ENCODE assay signal across 9 cellular contexts in the genomic region with DNA sequence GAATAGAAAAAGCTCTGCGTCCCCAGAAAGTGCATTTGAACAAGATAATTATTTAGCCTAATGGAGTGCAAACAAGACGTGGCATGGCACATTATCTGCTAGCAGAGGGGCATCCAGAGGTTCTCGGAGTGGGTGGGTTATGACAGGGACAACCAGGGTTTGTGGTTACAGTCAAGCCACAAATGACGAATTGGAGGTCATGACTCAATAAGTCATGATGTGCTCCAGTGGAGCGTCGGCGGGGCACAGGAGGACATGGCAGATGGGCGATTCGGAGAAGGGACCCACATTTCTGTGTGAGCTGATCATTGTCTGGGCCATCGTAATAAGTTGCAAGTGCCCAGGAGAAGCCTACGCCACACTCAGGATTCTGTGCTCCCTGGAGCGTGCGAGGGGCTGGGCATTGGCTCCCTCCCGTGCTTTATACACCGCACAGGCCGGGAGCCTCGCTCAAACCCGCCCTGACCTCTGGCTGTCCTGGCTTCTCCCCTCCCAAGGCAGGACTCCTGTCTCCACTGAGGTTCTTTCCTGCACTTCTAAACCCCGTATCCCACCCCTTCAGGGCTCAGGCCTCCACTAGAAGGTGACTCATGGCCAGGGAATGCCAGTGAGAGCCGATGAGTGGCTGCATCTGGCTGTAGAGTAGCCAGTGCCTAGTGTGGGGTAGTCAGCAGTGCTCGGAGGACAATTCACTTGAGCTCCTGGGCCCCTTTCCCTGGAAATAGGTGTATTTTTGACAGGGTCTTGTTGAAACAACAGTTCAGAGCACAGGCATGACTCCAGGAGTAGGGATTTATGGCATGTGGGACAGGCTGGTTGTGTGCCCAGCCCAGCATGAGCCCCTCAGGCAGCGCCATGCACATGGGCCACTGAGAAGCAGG.
A peak's percentile ranks its signal among the peaks of the same experiment; 100 is the strongest.
DNase-seq lines count a peak whose midpoint lies in the region; ATAC-seq, FAIRE-seq and TF ChIP-seq lines count a peak whose summit lies in the region.
"Had no signal": no experiment of that assay in that cellular context is flagged by ENCODE, and none has a peak within 500 bp of the region (broad histone marks: within the 10 kb centered on the region; RNA-seq: fewer than 3 reads in every experiment).

No MANE protein-coding gene starts in this region.

- in situ Hi-C loops in astrocyte of the cerebellum (cut with HindIII; ENCODE audit: low sequenced_read_pairs) = loop anchor here (25.0 kb wide), 1 partner anchor 185 kb away; no protein-coding TSS in a partner anchor

- peak; percentile 39 for FAIRE-seq in A549 (lab: Jason Lieb, UNC)

- 67% methylated on average over 22 of the region's 22 CpGs for WGBS in A549 (ENCODE audit: missing lambda C conversion rate)

- no peak for TF ChIP-seq CTCF in A549 (IDR thresholded peaks at IDR 0.05)
- no peak for TF ChIP-seq CTCF in HEK293 (tag by site-specific recombination; IDR thresholded peaks at IDR 0.05)
- no peak for TF ChIP-seq CTCF in astrocyte of the cerebellum (IDR thresholded peaks at IDR 0.05; ENCODE audit: low read depth, low read length, missing control alignments)
- TF ChIP-seq CTCF in lower lobe of right lung (IDR thresholded peaks at IDR 0.05) = no peak

- H3K36me3 ChIP-seq in HEK293 (ENCODE audit: control insufficient read depth in 2 of 2, insufficient read depth in 1 of 2, low read length in 2 of 2) (peaks cover 0 to 11% of the 10 kb centered on the region in 2 experiments; a peak in 1 of 3 replicates), lower lobe of right lung (peaks cover 91% of the 10 kb centered on the region)

- no peak for TF ChIP-seq RAD21 in A549 (conservative IDR thresholded peaks at IDR 0.05 in 1 of 2, IDR thresholded peaks at IDR 0.05 in 1 of 2)

- H3K9me3 ChIP-seq in A549 (no peaks in the 10 kb centered on the region), HEK293 (ENCODE audit: control insufficient read depth, insufficient read depth, low read depth, low read length) (no peaks in the 10 kb centered on the region), lower lobe of right lung (no peaks in the 10 kb centered on the region)

- TF ChIP-seq EP300 in A549 (IDR thresholded peaks at IDR 0.05) = no peak

- TF ChIP-seq POLR2A in A549 (IDR thresholded peaks at IDR 0.05; ENCODE audit: low read length) = no peak

- H3K27ac ChIP-seq in A549 (peak overlapping the region; percentile 23 to 66; a peak in 3 of 6 replicates), HEK293 (ENCODE audit: extremely low read depth, low read depth, low read length) (peak overlapping the region; percentile 17; the same call in 1 of the 2 replicates), lower lobe of right lung (peak overlapping the region; percentile 54)

- peak overlapping the region; percentile 46 for H3K4me2 ChIP-seq in A549

- POLR2A ChIA-PET in A549 (lab: Yijun Ruan, JAX) = no interaction called here
- POLR2A ChIA-PET in HEK293 (lab: Yijun Ruan, JAX) = interaction anchor here (0.7 kb wide), 1 partner anchor 33 kb away, joined by 3 read pairs; no protein-coding TSS in a partner anchor

- CTCF ChIA-PET in A549 (lab: Yijun Ruan, JAX) (interaction anchor here (1.2 to 4.4 kb wide), 6 partner anchors 10 to 269 kb away, joined by 3 to 19 read pairs (median 4); no protein-coding TSS in a partner anchor), HEK293 (lab: Yijun Ruan, JAX) (interaction anchor here (0.6 to 1.3 kb wide), 6 partner anchors 8 to 269 kb away, joined by 3 to 4 read pairs (median 4); no protein-coding TSS in a partner anchor)

- H3K4me3 ChIP-seq in A549 = no peak overlapping the region
- no peak overlapping the region for H3K4me3 ChIP-seq in HEK293 (ENCODE audit: low read depth, low read length)
- no peak overlapping the region for H3K4me3 ChIP-seq in astrocyte of the cerebellum (ENCODE audit: low read depth, low read length)
- H3K4me3 ChIP-seq in lower lobe of right lung = no peak overlapping the region

- intact Hi-C loops in lower lobe of right lung (cut with DNase I) = no loop called here
- intact Hi-C loops in posterior cingulate gyrus (cut with DNase I) = no loop called here

- DNase-seq in A549 (ENCODE audit: low read depth in 1 of 2, low spot score in 1 of 2) (peak; percentile 44 to 73), astrocyte of the cerebellum (ENCODE audit: low read depth) (peak; percentile 82), lower lobe of right lung (peak; percentile 78), NCI-H2107 (lab: John Stamatoyannopoulos, UW) (no peak), NCI-H2081 (lab: John Stamatoyannopoulos, UW) (no peak), posterior cingulate gyrus (no peak), NK-92 (lab: John Stamatoyannopoulos, UW; ENCODE audit: unreplicated experiment) (no peak)

- H3K27me3 ChIP-seq in lower lobe of right lung (ENCODE audit: low read depth) = no peaks in the 10 kb centered on the region

- ATAC-seq in A549 = peak; percentile 76 to 86
- peak; percentile 91 to 95 for ATAC-seq in lower lobe of right lung
- ATAC-seq: esophagus mucosa had no signal

- H3K4me1 ChIP-seq in A549 = peaks cover 29% of the 10 kb centered on the region
- H3K4me1 ChIP-seq in HEK293 (ENCODE audit: control insufficient read depth, insufficient read depth, low read length) = peaks cover 6% of the 10 kb centered on the region; the same call in 1 of the 2 replicates
- peaks cover 20% of the 10 kb centered on the region for H3K4me1 ChIP-seq in lower lobe of right lung

TF ChIP-seq in A549, 52 proteins besides CTCF, POLR2A, EP300 and RAD21:
- TF ChIP-seq KDM5A (IDR thresholded peaks at IDR 0.05) (no peak), FOSL2 (IDR thresholded peaks at IDR 0.05) (no peak), FOSL2 (CRISPR knock-in tag; IDR thresholded peaks at IDR 0.05) (peak; percentile 62), MYC (IDR thresholded peaks at IDR 0.05; ENCODE audit: borderline replicate concordance, low read length) (no peak), GATA3 (IDR thresholded peaks at IDR 0.05; ENCODE audit: borderline replicate concordance) (0 out of 2 replicates have a peak, but pooled peaks have one; percentile 17), HOXB13 (CRISPR knock-in tag; IDR thresholded peaks at IDR 0.05; ENCODE audit: low read depth) (no peak)

TF ChIP-seq in HEK293, 187 proteins besides CTCF, POLR2A, EP300 and RAD21:
- TF ChIP-seq ZBTB17 (tag by site-specific recombination; IDR thresholded peaks at IDR 0.05) (peak; percentile 59; the same call in 1 of the 2 replicates), ZFHX2 (tag by site-specific recombination; conservative IDR thresholded peaks at IDR 0.05) (peak; percentile 41), ZFP3 (tag by site-specific recombination; IDR thresholded peaks at IDR 0.05; ENCODE audit: low read depth) (no peak), ZNF600 (tag by site-specific recombination; IDR thresholded peaks at IDR 0.05) (0 out of 2 replicates have a peak, but pooled peaks have one; percentile 27), ZNF785 (tag by site-specific recombination; IDR thresholded peaks at IDR 0.05) (no peak), ZFP37 (tag by site-specific recombination; IDR thresholded peaks at IDR 0.05) (0 out of 2 replicates have a peak, but pooled peaks have one; percentile 44), GLIS1 (tag by site-specific recombination; IDR thresholded peaks at IDR 0.05) (peak; percentile 79), ZNF10 (tag by site-specific recombination; IDR thresholded peaks at IDR 0.05) (no peak), SP2 (tag by site-specific recombination; IDR thresholded peaks at IDR 0.05) (peak; percentile 42; the same call in 1 of the 2 replicates), PRDM1 (tag by site-specific recombination; IDR thresholded peaks at IDR 0.05) (peak; percentile 33; the same call in 1 of the 2 replicates), ZNF629 (tag by site-specific recombination; IDR thresholded peaks at IDR 0.05) (0 out of 2 replicates have a peak, but pooled peaks have one; percentile 12), ZNF341 (tag by site-specific recombination; IDR thresholded peaks at IDR 0.05; ENCODE audit: low read depth) (peak; percentile 37; the same call in 1 of the 2 replicates)
- TF ChIP-seq, protein P1, sequence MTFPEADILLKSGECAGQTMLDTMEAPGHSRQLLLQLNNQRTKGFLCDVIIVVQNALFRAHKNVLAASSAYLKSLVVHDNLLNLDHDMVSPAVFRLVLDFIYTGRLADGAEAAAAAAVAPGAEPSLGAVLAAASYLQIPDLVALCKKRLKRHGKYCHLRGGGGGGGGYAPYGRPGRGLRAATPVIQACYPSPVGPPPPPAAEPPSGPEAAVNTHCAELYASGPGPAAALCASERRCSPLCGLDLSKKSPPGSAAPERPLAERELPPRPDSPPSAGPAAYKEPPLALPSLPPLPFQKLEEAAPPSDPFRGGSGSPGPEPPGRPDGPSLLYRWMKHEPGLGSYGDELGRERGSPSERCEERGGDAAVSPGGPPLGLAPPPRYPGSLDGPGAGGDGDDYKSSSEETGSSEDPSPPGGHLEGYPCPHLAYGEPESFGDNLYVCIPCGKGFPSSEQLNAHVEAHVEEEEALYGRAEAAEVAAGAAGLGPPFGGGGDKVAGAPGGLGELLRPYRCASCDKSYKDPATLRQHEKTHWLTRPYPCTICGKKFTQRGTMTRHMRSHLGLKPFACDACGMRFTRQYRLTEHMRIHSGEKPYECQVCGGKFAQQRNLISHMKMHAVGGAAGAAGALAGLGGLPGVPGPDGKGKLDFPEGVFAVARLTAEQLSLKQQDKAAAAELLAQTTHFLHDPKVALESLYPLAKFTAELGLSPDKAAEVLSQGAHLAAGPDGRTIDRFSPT (tag by site-specific recombination; IDR thresholded peaks at IDR 0.05) = no peak

Comparison
In these comparisons a context has a peak if more than half of its experiments do, and no peak if none do; other contexts are left out.
1. DNase-seq: peak in A549 (2 of 2), astrocyte of the cerebellum (single experiment) and lower lobe of right lung (single experiment); none in NCI-H2107 (single experiment), NCI-H2081 (0 of 2), posterior cingulate gyrus (0 of 10) and NK-92 (single experiment).
2. Peak in every context shown above with its lines, with median percentiles within 50 percentile points of each other: H3K27ac ChIP-seq.